ENCODE assay signal across 1 cellular context in genomic region chr11:60357771-60358170, GRCh38.
A peak's percentile ranks its signal among the peaks of the same experiment; 100 is the strongest.
TF ChIP-seq lines count a peak whose summit lies in the region.

No MANE protein-coding gene starts in this region.

TF ChIP-seq in K562, 482 proteins besides CTCF, POLR2A, EP300 and RAD21:
- no peak for TF ChIP-seq ZNF3 (CRISPR knock-in tag; IDR thresholded peaks at IDR 0.05)
- TF ChIP-seq NFIC (IDR thresholded peaks at IDR 0.05) = peak; percentile 60
- TF ChIP-seq COPS2 (conservative IDR thresholded peaks at IDR 0.05) = no peak
TF ChIP-seq in K562: peak in this region for 1.
